ENCODE assay signal across 2 cellular contexts in genomic region chr2:100196786-100197494, GRCh38.
TF ChIP-seq lines count a peak whose summit lies in the region.

No MANE protein-coding gene starts in this region.

TF ChIP-seq in neural cell, 6 proteins besides CTCF, POLR2A, EP300 and RAD21 (continued from another document):
- TF ChIP-seq MXI1 (conservative IDR thresholded peaks at IDR 0.05; ENCODE audit: poor library complexity, severe bottlenecking) = no peak
- TF ChIP-seq POLR2AphosphoS5 (IDR thresholded peaks at IDR 0.05) = no peak
- TF ChIP-seq SMC3 (conservative IDR thresholded peaks at IDR 0.05; ENCODE audit: poor library complexity) = no peak

TF ChIP-seq in WTC11, 78 proteins besides CTCF, POLR2A, EP300 and RAD21 (continued from another document):
- TF ChIP-seq NR2C2 (CRISPR knock-in tag; IDR thresholded peaks at IDR 0.05) = no peak
- no peak for TF ChIP-seq FOXJ3 (CRISPR knock-in tag; IDR thresholded peaks at IDR 0.05; ENCODE audit: borderline replicate concordance)
- no peak for TF ChIP-seq MXD4 (CRISPR knock-in tag; IDR thresholded peaks at IDR 0.05; ENCODE audit: borderline replicate concordance)
- TF ChIP-seq SMAD4 (CRISPR knock-in tag; IDR thresholded peaks at IDR 0.05) = no peak
- no peak for TF ChIP-seq ATF1 (CRISPR knock-in tag; IDR thresholded peaks at IDR 0.05)
- no peak for TF ChIP-seq OVOL2 (CRISPR knock-in tag; IDR thresholded peaks at IDR 0.05; ENCODE audit: borderline replicate concordance)
- no peak for TF ChIP-seq ZNF396 (CRISPR knock-in tag; IDR thresholded peaks at IDR 0.05; ENCODE audit: borderline replicate concordance)
- no peak for TF ChIP-seq AFF4 (CRISPR knock-in tag; IDR thresholded peaks at IDR 0.05; ENCODE audit: borderline replicate concordance)
- no peak for TF ChIP-seq PRRX2 (CRISPR knock-in tag; IDR thresholded peaks at IDR 0.05)
